In the genomic region with DNA sequence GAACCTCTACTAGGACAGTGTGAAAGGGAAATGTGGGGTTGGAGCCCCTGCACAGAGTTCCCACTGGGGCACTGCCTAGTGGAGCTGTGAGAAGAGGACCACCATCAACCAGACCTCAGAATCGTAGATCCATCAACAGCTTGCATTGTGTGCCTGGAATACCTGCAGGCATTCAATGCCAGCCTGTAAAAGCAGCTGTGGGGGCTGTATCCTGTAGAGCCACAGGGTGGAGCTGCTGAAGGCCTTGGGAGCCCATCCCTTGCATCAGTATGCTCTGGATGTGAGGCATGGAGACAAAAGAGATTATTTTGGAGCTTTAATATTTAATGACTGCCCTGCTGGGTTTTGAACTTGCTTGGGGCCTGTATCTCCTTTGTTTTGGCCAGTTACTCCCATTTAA, we compare ENCODE assay signal across 2 cellular contexts.
TF ChIP-seq lines count a peak whose summit lies in the region.

No MANE protein-coding gene starts in this region.

TF ChIP-seq in HCT116, 20 proteins besides CTCF, POLR2A, EP300 and RAD21:
- TF ChIP-seq CEBPB (IDR thresholded peaks at IDR 0.05; ENCODE audit: low read depth) (no peak), SRF (IDR thresholded peaks at IDR 0.05; ENCODE audit: low read depth) (no peak), FOSL1 (IDR thresholded peaks at IDR 0.05; ENCODE audit: low read depth) (no peak), EZH2phosphoT487 (IDR thresholded peaks at IDR 0.05; ENCODE audit: borderline replicate concordance) (no peak), TCF7L2 (IDR thresholded peaks at IDR 0.05; ENCODE audit: borderline replicate concordance, extremely low read depth, insufficient read depth, insufficient read length) (no peak), SP1 (IDR thresholded peaks at IDR 0.05; ENCODE audit: low read depth) (no peak), JUND (IDR thresholded peaks at IDR 0.05) (no peak), POLR2AphosphoS5 (IDR thresholded peaks at IDR 0.05; ENCODE audit: low read depth, low read length) (no peak), YY1 (IDR thresholded peaks at IDR 0.05; ENCODE audit: extremely low read depth, insufficient replicate concordance, low read depth, low read length) (no peak), ZFX (IDR thresholded peaks at IDR 0.05) (no peak)
- TF ChIP-seq, protein P1, sequence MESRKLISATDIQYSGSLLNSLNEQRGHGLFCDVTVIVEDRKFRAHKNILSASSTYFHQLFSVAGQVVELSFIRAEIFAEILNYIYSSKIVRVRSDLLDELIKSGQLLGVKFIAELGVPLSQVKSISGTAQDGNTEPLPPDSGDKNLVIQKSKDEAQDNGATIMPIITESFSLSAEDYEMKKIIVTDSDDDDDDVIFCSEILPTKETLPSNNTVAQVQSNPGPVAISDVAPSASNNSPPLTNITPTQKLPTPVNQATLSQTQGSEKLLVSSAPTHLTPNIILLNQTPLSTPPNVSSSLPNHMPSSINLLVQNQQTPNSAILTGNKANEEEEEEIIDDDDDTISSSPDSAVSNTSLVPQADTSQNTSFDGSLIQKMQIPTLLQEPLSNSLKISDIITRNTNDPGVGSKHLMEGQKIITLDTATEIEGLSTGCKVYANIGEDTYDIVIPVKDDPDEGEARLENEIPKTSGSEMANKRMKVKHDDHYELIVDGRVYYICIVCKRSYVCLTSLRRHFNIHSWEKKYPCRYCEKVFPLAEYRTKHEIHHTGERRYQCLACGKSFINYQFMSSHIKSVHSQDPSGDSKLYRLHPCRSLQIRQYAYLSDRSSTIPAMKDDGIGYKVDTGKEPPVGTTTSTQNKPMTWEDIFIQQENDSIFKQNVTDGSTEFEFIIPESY (IDR thresholded peaks at IDR 0.05; ENCODE audit: extremely low read depth, insufficient replicate concordance, low read length), result no peak
- TF ChIP-seq, protein P2, sequence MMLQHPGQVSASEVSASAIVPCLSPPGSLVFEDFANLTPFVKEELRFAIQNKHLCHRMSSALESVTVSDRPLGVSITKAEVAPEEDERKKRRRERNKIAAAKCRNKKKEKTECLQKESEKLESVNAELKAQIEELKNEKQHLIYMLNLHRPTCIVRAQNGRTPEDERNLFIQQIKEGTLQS (IDR thresholded peaks at IDR 0.05), result no peak
- TF ChIP-seq, protein P3, sequence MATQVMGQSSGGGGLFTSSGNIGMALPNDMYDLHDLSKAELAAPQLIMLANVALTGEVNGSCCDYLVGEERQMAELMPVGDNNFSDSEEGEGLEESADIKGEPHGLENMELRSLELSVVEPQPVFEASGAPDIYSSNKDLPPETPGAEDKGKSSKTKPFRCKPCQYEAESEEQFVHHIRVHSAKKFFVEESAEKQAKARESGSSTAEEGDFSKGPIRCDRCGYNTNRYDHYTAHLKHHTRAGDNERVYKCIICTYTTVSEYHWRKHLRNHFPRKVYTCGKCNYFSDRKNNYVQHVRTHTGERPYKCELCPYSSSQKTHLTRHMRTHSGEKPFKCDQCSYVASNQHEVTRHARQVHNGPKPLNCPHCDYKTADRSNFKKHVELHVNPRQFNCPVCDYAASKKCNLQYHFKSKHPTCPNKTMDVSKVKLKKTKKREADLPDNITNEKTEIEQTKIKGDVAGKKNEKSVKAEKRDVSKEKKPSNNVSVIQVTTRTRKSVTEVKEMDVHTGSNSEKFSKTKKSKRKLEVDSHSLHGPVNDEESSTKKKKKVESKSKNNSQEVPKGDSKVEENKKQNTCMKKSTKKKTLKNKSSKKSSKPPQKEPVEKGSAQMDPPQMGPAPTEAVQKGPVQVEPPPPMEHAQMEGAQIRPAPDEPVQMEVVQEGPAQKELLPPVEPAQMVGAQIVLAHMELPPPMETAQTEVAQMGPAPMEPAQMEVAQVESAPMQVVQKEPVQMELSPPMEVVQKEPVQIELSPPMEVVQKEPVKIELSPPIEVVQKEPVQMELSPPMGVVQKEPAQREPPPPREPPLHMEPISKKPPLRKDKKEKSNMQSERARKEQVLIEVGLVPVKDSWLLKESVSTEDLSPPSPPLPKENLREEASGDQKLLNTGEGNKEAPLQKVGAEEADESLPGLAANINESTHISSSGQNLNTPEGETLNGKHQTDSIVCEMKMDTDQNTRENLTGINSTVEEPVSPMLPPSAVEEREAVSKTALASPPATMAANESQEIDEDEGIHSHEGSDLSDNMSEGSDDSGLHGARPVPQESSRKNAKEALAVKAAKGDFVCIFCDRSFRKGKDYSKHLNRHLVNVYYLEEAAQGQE (IDR thresholded peaks at IDR 0.05; ENCODE audit: low read depth), result no peak
TF ChIP-seq in HCT116: peak in this region for 0.

TF ChIP-seq in H1, 55 proteins besides CTCF, POLR2A, EP300 and RAD21:
- TF ChIP-seq CEBPB (IDR thresholded peaks at IDR 0.05; ENCODE audit: low read depth, low read length) (no peak), CREB1 (IDR thresholded peaks at IDR 0.05) (no peak), TEAD4 (IDR thresholded peaks at IDR 0.05; ENCODE audit: low read depth, low read length) (no peak)
